ENCODE assay signal across 1 cellular context in genomic region chr12:116266631-116267349, GRCh38.
TF ChIP-seq lines count a peak whose summit lies in the region.

No MANE protein-coding gene starts in this region.

TF ChIP-seq in IMR-90, 13 proteins besides CTCF, POLR2A, EP300 and RAD21:
- no peak for TF ChIP-seq MAFK (IDR thresholded peaks at IDR 0.05; ENCODE audit: low read depth, low read length)
- no peak for TF ChIP-seq MAZ (IDR thresholded peaks at IDR 0.05; ENCODE audit: borderline replicate concordance, low read depth, low read length)
- TF ChIP-seq SMC3 (IDR thresholded peaks at IDR 0.05; ENCODE audit: low read depth, low read length) = no peak
- no peak for TF ChIP-seq RFX5 (IDR thresholded peaks at IDR 0.05; ENCODE audit: low read depth, low read length)
- no peak for TF ChIP-seq FOS (IDR thresholded peaks at IDR 0.05; ENCODE audit: low read depth, low read length)
- TF ChIP-seq ELK1 (IDR thresholded peaks at IDR 0.05; ENCODE audit: borderline replicate concordance, low read depth, low read length) = no peak
- no peak for TF ChIP-seq BHLHE40 (IDR thresholded peaks at IDR 0.05; ENCODE audit: low read depth, low read length)
- TF ChIP-seq, protein P1, sequence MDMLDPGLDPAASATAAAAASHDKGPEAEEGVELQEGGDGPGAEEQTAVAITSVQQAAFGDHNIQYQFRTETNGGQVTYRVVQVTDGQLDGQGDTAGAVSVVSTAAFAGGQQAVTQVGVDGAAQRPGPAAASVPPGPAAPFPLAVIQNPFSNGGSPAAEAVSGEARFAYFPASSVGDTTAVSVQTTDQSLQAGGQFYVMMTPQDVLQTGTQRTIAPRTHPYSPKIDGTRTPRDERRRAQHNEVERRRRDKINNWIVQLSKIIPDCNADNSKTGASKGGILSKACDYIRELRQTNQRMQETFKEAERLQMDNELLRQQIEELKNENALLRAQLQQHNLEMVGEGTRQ (IDR thresholded peaks at IDR 0.05; ENCODE audit: low read depth, low read length) = no peak
